34 cellular contexts compared by ENCODE assay signal in genomic region chr10:73364964-73365363, GRCh38.
"Had no signal": no experiment of that assay in that cellular context is flagged by ENCODE, and none has a peak within 500 bp of the region (broad histone marks: within the 10 kb centered on the region; RNA-seq: fewer than 3 reads in every experiment).

No MANE protein-coding gene starts in this region.

- H3K27ac Mint-ChIP-seq: activated B cell treated with CpG ODN at 0.5 μM for 24 hours; activated CD4-positive, alpha-beta memory T cell treated with anti-CD3 and anti-CD28 coated beads for 36 hours; activated CD4-positive, alpha-beta T cell treated with anti-CD3 and anti-CD28 coated beads, Interleukin-2, amount 10 ng/mL, durations not matched to agents 24 days and 14 days; activated CD8-positive, alpha-beta T cell treated with anti-CD3 and anti-CD28 coated beads for 36 hours; activated naive CD4-positive, alpha-beta T cell treated with anti-CD3 and anti-CD28 coated beads for 36 hours; activated naive CD8-positive, alpha-beta T cell treated with anti-CD3 and anti-CD28 coated beads for 36 hours; activated T-cell treated with anti-CD3 and anti-CD28 coated beads, Interleukin-2, amount 50 U/mL, for 72 hours; activated T-helper 1 cell treated with anti-CD3 and anti-CD28 coated beads, Interleukin-12 subunit alpha, Interleukin-12 subunit beta, Interleukin-2, Interleukin-4 antibody, amounts not matched to agents 30 ng/mL and 10 ng/mL and 1 ng/mL, durations not matched to agents 14 hours and 24 hours and 36 hours; activated T-helper 17 cell treated with anti-CD3 and anti-CD28 coated beads, Interleukin-2, amount 50 U/mL, for 72 hours; T-helper 1 cell treated with Interleukin-12 subunit alpha and Interleukin-12 subunit beta and Interleukin-4 antibody, amounts not matched to agents 30 μg/mL and 1 μg/mL, for 36 hours had no signal

- ATAC-seq: activated CD8-positive, alpha-beta T cell treated with anti-CD3 and anti-CD28 coated beads for 36 hours; activated naive CD4-positive, alpha-beta T cell treated with anti-CD3 and anti-CD28 coated beads, Interleukin-2, amount 50 U/mL, for 72 hours; activated T-cell treated with anti-CD3 and anti-CD28 coated beads, Interleukin-2, amount 50 U/mL, for 4 hours; activated T-cell treated with anti-CD3 and anti-CD28 coated beads, Interleukin-2, amount 50 U/mL, for 72 hours; activated T-helper 17 cell treated with anti-CD3 and anti-CD28 coated beads, Interleukin-2, amount 50 U/mL, for 72 hours; body of pancreas had no signal

- H3K27me3 ChIP-seq: adrenal gland, body of pancreas, brain microvascular endothelial cell, breast epithelium had no signal

- H3K27ac ChIP-seq: adrenal gland, body of pancreas, brain microvascular endothelial cell, breast epithelium, VCaP had no signal

- DNase-seq: activated B cell treated with CpG ODN at 0.5 μM for 24 hours; activated CD4-positive, alpha-beta memory T cell treated with anti-CD3 and anti-CD28 coated beads for 36 hours; activated CD4-positive, alpha-beta T cell treated with anti-CD3 and anti-CD28 coated beads for 4 hours; activated CD4-positive, alpha-beta T cell treated with anti-CD3 and anti-CD28 coated beads, Interleukin-2, amount 10 ng/mL, durations not matched to agents 24 days and 14 days; activated CD4-positive, alpha-beta T cell treated with anti-CD3 and anti-CD28 coated beads, Interleukin-2, amount 50 U/mL, for 1 hour; activated CD4-positive, alpha-beta T cell treated with anti-CD3 and anti-CD28 coated beads, Interleukin-2, amount 50 U/mL, for 4 hours; activated CD4-positive, CD25-positive, alpha-beta regulatory T cell treated with anti-CD3 and anti-CD28 coated beads, Interleukin-2, amount 50 U/mL, for 72 hours; activated CD8-positive, alpha-beta memory T cell treated with anti-CD3 and anti-CD28 coated beads, Interleukin-2, amount 50 U/mL, for 4 hours; activated CD8-positive, alpha-beta T cell treated with anti-CD3 and anti-CD28 coated beads for 36 hours; activated effector memory CD4-positive, alpha-beta T cell treated with anti-CD3 and anti-CD28 coated beads, Interleukin-2, amount 50 U/mL, for 16 hours; activated gamma-delta T cell treated with Interleukin-2 at 50 U/mL for 16 hours; activated naive CD4-positive, alpha-beta T cell; activated naive CD4-positive, alpha-beta T cell treated with anti-CD3 and anti-CD28 coated beads for 36 hours; activated naive CD4-positive, alpha-beta T cell treated with anti-CD3 and anti-CD28 coated beads, Interleukin-2, amount 50 U/mL, for 16 hours; activated naive CD8-positive, alpha-beta T cell treated with anti-CD3 and anti-CD28 coated beads for 36 hours; activated T-cell treated with anti-CD3 and anti-CD28 coated beads for 4 hours; activated T-cell treated with anti-CD3 and anti-CD28 coated beads, Interleukin-2, amount 50 U/mL, for 1 hour; activated T-cell treated with anti-CD3 and anti-CD28 coated beads, Interleukin-2, amount 50 U/mL, for 4 hours; activated T-cell treated with anti-CD3 and anti-CD28 coated beads, Interleukin-2, amount 50 U/mL, for 72 hours; adrenal gland; amniotic stem cell; aorta; body of pancreas; brain microvascular endothelial cell; central memory CD4-positive, alpha-beta T cell; T-helper 1 cell had no signal

- H3K4me3 ChIP-seq: adrenal gland, body of pancreas, breast epithelium had no signal

- H3K36me3 ChIP-seq: adrenal gland, breast epithelium had no signal

- H3K4me3 Mint-ChIP-seq: activated B cell treated with CpG ODN at 0.5 μM for 24 hours; activated CD4-positive, alpha-beta memory T cell treated with anti-CD3 and anti-CD28 coated beads for 36 hours; activated CD4-positive, alpha-beta T cell treated with anti-CD3 and anti-CD28 coated beads, Interleukin-2, amount 10 ng/mL, durations not matched to agents 24 days and 14 days; activated CD8-positive, alpha-beta T cell treated with anti-CD3 and anti-CD28 coated beads for 36 hours; activated naive CD4-positive, alpha-beta T cell treated with anti-CD3 and anti-CD28 coated beads for 36 hours; activated naive CD8-positive, alpha-beta T cell treated with anti-CD3 and anti-CD28 coated beads for 36 hours; activated T-cell treated with anti-CD3 and anti-CD28 coated beads, Interleukin-2, amount 50 U/mL, for 4 hours; activated T-cell treated with anti-CD3 and anti-CD28 coated beads, Interleukin-2, amount 50 U/mL, for 72 hours; activated T-helper 1 cell treated with anti-CD3 and anti-CD28 coated beads, Interleukin-12 subunit alpha, Interleukin-12 subunit beta, Interleukin-2, Interleukin-4 antibody, amounts not matched to agents 30 ng/mL and 10 ng/mL and 1 ng/mL, durations not matched to agents 14 hours and 24 hours and 36 hours; activated T-helper 17 cell treated with anti-CD3 and anti-CD28 coated beads, Interleukin-2, amount 50 U/mL, for 72 hours; T-helper 1 cell treated with Interleukin-12 subunit alpha and Interleukin-12 subunit beta and Interleukin-4 antibody, amounts not matched to agents 30 μg/mL and 1 μg/mL, for 36 hours had no signal

- H3K9me3 ChIP-seq: adrenal gland, body of pancreas, breast epithelium had no signal

- H3K4me1 ChIP-seq: adrenal gland, body of pancreas, breast epithelium had no signal

- FAIRE-seq: astrocyte, TTC549 had no signal

- H3K9me3 Mint-ChIP-seq: activated CD4-positive, alpha-beta memory T cell treated with anti-CD3 and anti-CD28 coated beads for 36 hours; activated CD4-positive, alpha-beta T cell treated with anti-CD3 and anti-CD28 coated beads, Interleukin-2, amount 10 ng/mL, durations not matched to agents 24 days and 14 days; activated CD8-positive, alpha-beta T cell treated with anti-CD3 and anti-CD28 coated beads for 36 hours; activated naive CD4-positive, alpha-beta T cell treated with anti-CD3 and anti-CD28 coated beads, Interleukin-2, amount 50 U/mL, for 72 hours; activated T-cell treated with anti-CD3 and anti-CD28 coated beads, Interleukin-2, amount 50 U/mL, for 4 hours; activated T-cell treated with anti-CD3 and anti-CD28 coated beads, Interleukin-2, amount 50 U/mL, for 72 hours; activated T-helper 1 cell treated with anti-CD3 and anti-CD28 coated beads, Interleukin-12 subunit alpha, Interleukin-12 subunit beta, Interleukin-2, Interleukin-4 antibody, amounts not matched to agents 30 ng/mL and 10 ng/mL and 1 ng/mL, durations not matched to agents 14 hours and 24 hours and 36 hours; activated T-helper 17 cell treated with anti-CD3 and anti-CD28 coated beads, Interleukin-2, amount 50 U/mL, for 72 hours; T-helper 1 cell treated with Interleukin-12 subunit alpha and Interleukin-12 subunit beta and Interleukin-4 antibody, amounts not matched to agents 30 μg/mL and 1 μg/mL, for 36 hours had no signal
